ENCODE assay signal across 15 cellular contexts in the genomic region with DNA sequence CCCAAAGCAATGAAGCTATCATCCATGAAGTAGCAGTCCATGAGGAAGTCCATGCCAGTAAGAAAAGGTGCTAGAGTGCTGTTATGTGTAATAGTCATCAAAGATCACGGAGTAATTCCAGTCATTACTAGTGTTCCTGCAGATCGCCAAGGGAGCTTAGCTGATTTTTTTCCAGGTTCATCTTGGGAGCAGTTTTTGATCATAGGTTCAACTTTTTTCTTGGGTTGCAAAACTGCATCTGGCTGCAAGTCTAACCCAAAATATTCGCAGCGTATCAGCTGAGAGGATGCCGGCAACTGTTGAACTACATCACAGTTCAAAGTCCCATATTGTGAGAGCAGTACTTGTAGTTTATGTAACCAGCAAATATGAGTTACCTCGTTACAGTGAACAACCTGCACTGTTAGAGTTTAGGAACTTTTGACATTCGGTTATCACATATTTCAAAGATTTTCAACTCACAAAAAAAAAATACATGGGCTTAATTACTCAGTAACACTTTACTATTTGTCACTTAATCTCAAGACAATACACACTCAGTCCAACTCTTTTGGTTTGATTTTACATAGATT.
"Had no signal": no experiment of that assay in that cellular context is flagged by ENCODE, and none has a peak within 500 bp of the region (broad histone marks: within the 10 kb centered on the region; RNA-seq: fewer than 3 reads in every experiment).

No MANE protein-coding gene starts in this region.

- H3K4me3 Mint-ChIP-seq: activated naive CD8-positive, alpha-beta T cell treated with anti-CD3 and anti-CD28 coated beads, Interleukin-2, amount 10 ng/mL, durations not matched to agents 7 days and 5 days; activated T-cell treated with anti-CD3 and anti-CD28 coated beads, Interleukin-2, amount 50 U/mL, for 4 hours; dendritic cell treated with granulocyte-macrophage colony-stimulating factor and Interleukin-4, amounts not matched to agents 40 ng/mL and 50 ng/mL, for 4 days had no signal

- H3K27me3 ChIP-seq: gastroesophageal sphincter, left lung had no signal

- H3K9me3 Mint-ChIP-seq: activated naive CD8-positive, alpha-beta T cell treated with anti-CD3 and anti-CD28 coated beads, Interleukin-2, amount 10 ng/mL, durations not matched to agents 7 days and 5 days; activated T-cell treated with anti-CD3 and anti-CD28 coated beads, Interleukin-2, amount 50 U/mL, for 4 hours; dendritic cell treated with granulocyte-macrophage colony-stimulating factor and Interleukin-4, amounts not matched to agents 40 ng/mL and 50 ng/mL, for 4 days had no signal

- H3K4me1 ChIP-seq: left lung, prostate gland had no signal

- H3K27me3 Mint-ChIP-seq: activated naive CD8-positive, alpha-beta T cell treated with anti-CD3 and anti-CD28 coated beads, Interleukin-2, amount 10 ng/mL, durations not matched to agents 7 days and 5 days; dendritic cell treated with granulocyte-macrophage colony-stimulating factor and Interleukin-4, amounts not matched to agents 40 ng/mL and 50 ng/mL, for 4 days had no signal

- H3K27ac Mint-ChIP-seq: activated naive CD8-positive, alpha-beta T cell treated with anti-CD3 and anti-CD28 coated beads, Interleukin-2, amount 10 ng/mL, durations not matched to agents 7 days and 5 days; dendritic cell treated with granulocyte-macrophage colony-stimulating factor and Interleukin-4, amounts not matched to agents 40 ng/mL and 50 ng/mL, for 4 days had no signal

- H3K9me3 ChIP-seq: gastroesophageal sphincter, left lung, prostate gland had no signal

- ATAC-seq: activated T-cell treated with anti-CD3 and anti-CD28 coated beads, Interleukin-2, amount 50 U/mL, for 4 hours; gastroesophageal sphincter; left lung; right cardiac atrium had no signal

- DNase-seq: activated CD4-positive, alpha-beta T cell treated with anti-CD3 and anti-CD28 coated beads, Interleukin-2, amount 50 U/mL, for 48 hours; activated CD4-positive, CD25-positive, alpha-beta regulatory T cell treated with anti-CD3 and anti-CD28 coated beads, Interleukin-2, amount 50 U/mL, for 72 hours; activated effector memory CD4-positive, alpha-beta T cell treated with anti-CD3 and anti-CD28 coated beads, Interleukin-2, amount 50 U/mL, for 16 hours; activated naive CD8-positive, alpha-beta T cell treated with anti-CD3 and anti-CD28 coated beads, Interleukin-2, amount 10 ng/mL, durations not matched to agents 7 days and 5 days; activated T-cell treated with anti-CD3 and anti-CD28 coated beads, Interleukin-2, amount 50 U/mL, for 4 hours; cerebellar nuclear complex; effector memory CD4-positive, alpha-beta T cell; islet precursor cell; left lung; mesenchymal stem cell; right cardiac atrium; T1000 had no signal

- H3K4me3 ChIP-seq: gastroesophageal sphincter, left lung, prostate gland had no signal

- H3K36me3 ChIP-seq: prostate gland had no signal

- H3K27ac ChIP-seq: left lung, prostate gland had no signal
